Comparison of ENCODE assay signal across 27 cellular contexts in genomic region chr3:185712337-185712736, GRCh38.
DNase-seq lines count a peak whose midpoint lies in the region; ATAC-seq, FAIRE-seq and TF ChIP-seq lines count a peak whose summit lies in the region.
"Had no signal": no experiment of that assay in that cellular context is flagged by ENCODE, and none has a peak within 500 bp of the region (broad histone marks: within the 10 kb centered on the region; RNA-seq: fewer than 3 reads in every experiment).

No MANE protein-coding gene starts in this region.

- H3K4me1 ChIP-seq in K562 (replicated peaks in 1 of 2; ENCODE audit: control insufficient read depth in 2 of 2, insufficient read depth in 2 of 2, low read length in 2 of 2) (no peaks in the 10 kb centered on the region; a peak in 4 of 5 replicates), keratinocyte (ENCODE audit: control insufficient read depth, extremely low read depth, insufficient read depth, low read length) (peaks cover 64% of the 10 kb centered on the region)

- TF ChIP-seq RAD21 in K562 (CRISPR knock-in tag; conservative IDR thresholded peaks at IDR 0.05 in 1 of 2, IDR thresholded peaks at IDR 0.05 in 1 of 2), result no peak

- no peak for ATAC-seq in K562
- ATAC-seq in HG02588 (IDR thresholded peaks at IDR 0.05; ENCODE audit: unreplicated experiment), result no peak
- no peak for ATAC-seq in GM18858 (IDR thresholded peaks at IDR 0.05; ENCODE audit: unreplicated experiment)
- ATAC-seq: activated CD4-positive, alpha-beta T cell treated with anti-CD3 and anti-CD28 coated beads for 36 hours; right cardiac atrium; stimulated activated memory B cell treated with anti-CD40 and anti-IgM and Interleukin-4, amounts not matched to agents 10 μg/mL and 1 μg/mL and 100 μg/mL, for 72 hours had no signal

- DNase-seq in EL (peak; percentile 43), HT1080 (ENCODE audit: low read depth) (peak; percentile 61), K562 (ENCODE audit: extremely low read depth in 1 of 4, low spot score in 3 of 4) (no peak), keratinocyte (ENCODE audit: low read depth, low spot score) (no peak), NCI-H146 treated with DMSO at 0.1 percent for 48 hours (lab: John Stamatoyannopoulos, UW; ENCODE audit: unreplicated experiment) (no peak), ureter (ENCODE audit: low spot score) (no peak)
- DNase-seq: activated CD4-positive, alpha-beta T cell treated with anti-CD3 and anti-CD28 coated beads for 36 hours; activated effector memory CD4-positive, alpha-beta T cell treated with anti-CD3 and anti-CD28 coated beads, Interleukin-2, amount 50 U/mL, for 16 hours; activated naive CD8-positive, alpha-beta T cell treated with anti-CD3 and anti-CD28 coated beads, Interleukin-2, amount 10 ng/mL, durations not matched to agents 7 days and 5 days; activated T-cell treated with anti-CD3 and anti-CD28 coated beads, Interleukin-2, amount 50 U/mL, for 1 hour; central memory CD4-positive, alpha-beta T cell; COR-L47; dermis blood vessel endothelial cell; DMS79; glutamatergic neuron; mammary epithelial cell; NCI-H1105; NCI-H446 treated with DMSO at 0.1 percent for 48 hours; right cardiac atrium; stimulated activated CD4-positive, alpha-beta T cell treated with anti-CD3 and anti-CD28 coated beads, Interleukin-4, amount 100 ng/mL, for 24 hours; T-helper 2 cell had no signal

- in situ Hi-C loops in K562 (cut with MboI), result no loop called here

- H3K36me3 ChIP-seq in K562 (ENCODE audit: control insufficient read depth, insufficient read depth, low read length) (no peaks in the 10 kb centered on the region; the same call in 2 of the 3 replicates), keratinocyte (ENCODE audit: control insufficient read depth in 2 of 2, extremely low read depth in 1 of 2, insufficient read depth in 2 of 2, low read length in 2 of 2) (peaks cover 0 to 2% of the 10 kb centered on the region in 2 experiments)
- H3K36me3 ChIP-seq: BLaER1 had no signal

- no TSS peak for BruUV-seq in K562 (replicated peaks; lab: Mats Ljungman, UMichigan)

- H4K20me1 ChIP-seq in K562 (replicated peaks; ENCODE audit: control insufficient read depth, insufficient read depth, low read length) (peaks cover 4% of the 10 kb centered on the region; the same call in 1 of the 2 replicates), keratinocyte (ENCODE audit: control insufficient read depth, extremely low read depth, insufficient read depth, low read length) (no peaks in the 10 kb centered on the region)
- H4K20me1 ChIP-seq: BLaER1 had no signal

- dilution Hi-C loops in keratinocyte (cut with MboI; ENCODE audit: extremely low pct_ligation_motif_present, low sequenced_read_pairs), result no loop called here

- TF ChIP-seq EP300 in K562 (IDR thresholded peaks at IDR 0.05; ENCODE audit: low read length), result no peak

- TF ChIP-seq POLR2A in K562 (conservative IDR thresholded peaks at IDR 0.05), result no peak

- H3K79me2 ChIP-seq in K562 (ENCODE audit: control insufficient read depth, insufficient read depth, low read length) (peaks cover 74% of the 10 kb centered on the region), keratinocyte (ENCODE audit: control insufficient read depth, insufficient read depth, low read length) (peaks cover 75% of the 10 kb centered on the region)

- no peak overlapping the region for H3K27ac ChIP-seq in K562 (ENCODE audit: extremely low read depth, low read depth, low read length)
- no peak overlapping the region for H3K27ac ChIP-seq in keratinocyte (ENCODE audit: control insufficient read depth, insufficient read depth, low read length)
- H3K27ac ChIP-seq: BLaER1, HL-60 had no signal

- H2AFZ ChIP-seq in K562 (ENCODE audit: low read depth, low read length), result no peak overlapping the region
- no peak overlapping the region for H2AFZ ChIP-seq in keratinocyte (ENCODE audit: control insufficient read depth, low read length)

- H3K9me1 ChIP-seq in K562 (ENCODE audit: control insufficient read depth, insufficient read depth, low read length), result no peaks in the 10 kb centered on the region
- H3K9me1 ChIP-seq in keratinocyte (ENCODE audit: control insufficient read depth, extremely low read depth, insufficient read depth, low read length), result no peaks in the 10 kb centered on the region

- H3K9me3 ChIP-seq in K562 (replicated peaks; ENCODE audit: control insufficient read depth, insufficient read depth, low read depth, low read length) (no peaks in the 10 kb centered on the region), keratinocyte (ENCODE audit: control insufficient read depth, low read depth, low read length) (no peaks in the 10 kb centered on the region)
- H3K9me3 ChIP-seq: BLaER1 had no signal

- CTCF ChIA-PET in K562 (lab: Yijun Ruan, JAX; ENCODE audit: low intra/inter-chr PET ratio), result no interaction called here

- intact Hi-C loops in K562 (cut with micrococcal nuclease), result no loop called here

- TF ChIP-seq CTCF in K562 (IDR thresholded peaks at IDR 0.05 in 2 of 3, conservative IDR thresholded peaks at IDR 0.05 in 1 of 3; ENCODE audit: insufficient read depth in 2 of 3, low read depth in 1 of 3, low read length in 3 of 3), result no peak
- no peak for TF ChIP-seq CTCF in keratinocyte (optimal IDR thresholded peaks at IDR 0.05 in 1 of 3, IDR thresholded peaks at IDR 0.05 in 1 of 3, conservative IDR thresholded peaks at IDR 0.05 in 1 of 3; ENCODE audit: extremely low read depth in 1 of 3, insufficient read depth in 2 of 3, low read length in 3 of 3)

- WGBS in K562 (ENCODE audit: insufficient coverage, low coverage, missing lambda C conversion rate), result 55% methylated on average over 3 of the region's 3 CpGs

- H3K27me3 ChIP-seq in K562 (ENCODE audit: control insufficient read depth in 2 of 2, insufficient read depth in 2 of 2, low read length in 2 of 2) (no peaks in the 10 kb centered on the region), keratinocyte (ENCODE audit: control insufficient read depth, extremely low read depth, insufficient read depth, low read length) (no peaks in the 10 kb centered on the region)
- H3K27me3 ChIP-seq: BLaER1 had no signal

- FAIRE-seq in K562 (lab: Jason Lieb, UNC) (no peak), keratinocyte (lab: Jason Lieb, UNC) (peak; percentile 34)
- FAIRE-seq: endometrium had no signal

- POLR2A ChIA-PET in K562 (lab: Yijun Ruan, JAX), result interaction anchor here (1.5 to 2.0 kb wide), 2 partner anchors 12 to 56 kb away, joined by 4 to 7 read pairs; no protein-coding TSS in a partner anchor

- H3K4me2 ChIP-seq in K562 (ENCODE audit: insufficient read depth, low read length) (no peak overlapping the region), keratinocyte (ENCODE audit: control insufficient read depth, extremely low read depth, insufficient read depth, low read depth, low read length) (peak overlapping the region; percentile 37)
- H3K4me2 ChIP-seq: BLaER1 had no signal

- no peak overlapping the region for H3K4me3 ChIP-seq in K562
- H3K4me3 ChIP-seq in keratinocyte (ENCODE audit: control insufficient read depth in 2 of 3, extremely low read depth in 1 of 3, insufficient read depth in 2 of 3, low read depth in 1 of 3, low read length in 3 of 3), result no peak overlapping the region
- H3K4me3 ChIP-seq: BLaER1 had no signal

- no peak overlapping the region for H3K9ac ChIP-seq in K562 (ENCODE audit: insufficient read depth in 1 of 2, low read depth in 2 of 2, low read length in 2 of 2)
- H3K9ac ChIP-seq in keratinocyte (ENCODE audit: control insufficient read depth, extremely low read depth, insufficient read depth, low read length), result no peak overlapping the region
- H3K9ac ChIP-seq: BLaER1 had no signal

TF ChIP-seq in K562, 482 proteins besides CTCF, POLR2A, EP300 and RAD21:
- no peak for TF ChIP-seq ILK (tag; IDR thresholded peaks at IDR 0.05; ENCODE audit: borderline replicate concordance, low read depth)
- 0 out of 2 replicates have a peak, but pooled peaks have one; percentile 8 for TF ChIP-seq MAFG (tag; conservative IDR thresholded peaks at IDR 0.05)
- no peak for TF ChIP-seq TSC22D4 (tag; IDR thresholded peaks at IDR 0.05)
- TF ChIP-seq CBX2 (IDR thresholded peaks at IDR 0.05; ENCODE audit: insufficient read depth, low read length, poor library complexity, severe bottlenecking), result no peak
- TF ChIP-seq ZNF316 (IDR thresholded peaks at IDR 0.05), result peak; percentile 60
- peak; percentile 37; the same call in 1 of the 2 replicates for TF ChIP-seq C11orf30 (IDR thresholded peaks at IDR 0.05; ENCODE audit: low read depth)
- no peak for TF ChIP-seq SIN3A (IDR thresholded peaks at IDR 0.05; ENCODE audit: borderline replicate concordance in 2 of 2, control insufficient read depth in 1 of 2, low read depth in 2 of 2, low read length in 2 of 2)
- TF ChIP-seq NFE2 (IDR thresholded peaks at IDR 0.05; ENCODE audit: low read depth), result 0 out of 2 replicates have a peak, but pooled peaks have one; percentile 11
- TF ChIP-seq SPI1 (IDR thresholded peaks at IDR 0.05; ENCODE audit: borderline replicate concordance, low read depth, low read length), result no peak
- no peak for TF ChIP-seq CHAMP1 (IDR thresholded peaks at IDR 0.05)

Comparison
In these comparisons a context has a peak if more than half of its experiments do, and no peak if none do; other contexts are left out.
1. DNase-seq: peak in EL (single experiment) and HT1080 (single experiment); none in K562 (0 of 4), keratinocyte (single experiment), NCI-H146 treated with DMSO at 0.1 percent for 48 hours (single experiment) and ureter (single experiment).